ENCODE assay signal across 1 cellular context in genomic region chr15:45116006-45116481, GRCh38.
TF ChIP-seq lines count a peak whose summit lies in the region.

No MANE protein-coding gene starts in this region.

TF ChIP-seq in IMR-90, 13 proteins besides CTCF, POLR2A, EP300 and RAD21:
- TF ChIP-seq NFE2L2 (IDR thresholded peaks at IDR 0.05; ENCODE audit: low read depth, low read length): no peak
- TF ChIP-seq MAFK (IDR thresholded peaks at IDR 0.05; ENCODE audit: low read depth, low read length): no peak
- no peak for TF ChIP-seq FOS (IDR thresholded peaks at IDR 0.05; ENCODE audit: low read depth, low read length)
- no peak for TF ChIP-seq MXI1 (IDR thresholded peaks at IDR 0.05; ENCODE audit: borderline replicate concordance, low read depth, low read length)
- no peak for TF ChIP-seq CHD1 (IDR thresholded peaks at IDR 0.05; ENCODE audit: low read depth, low read length)
- TF ChIP-seq BHLHE40 (IDR thresholded peaks at IDR 0.05; ENCODE audit: low read depth, low read length): no peak
- no peak for TF ChIP-seq USF2 (IDR thresholded peaks at IDR 0.05; ENCODE audit: low read depth, low read length)
- no peak for TF ChIP-seq SMC3 (IDR thresholded peaks at IDR 0.05; ENCODE audit: low read depth, low read length)
- no peak for TF ChIP-seq RCOR1 (IDR thresholded peaks at IDR 0.05; ENCODE audit: insufficient replicate concordance, low read length)
- no peak for TF ChIP-seq CEBPB (IDR thresholded peaks at IDR 0.05; ENCODE audit: low read depth, low read length)
